ENCODE assay signal across 12 cellular contexts in genomic region chr15:70240082-70240481, GRCh38.
A peak's percentile ranks its signal among the peaks of the same experiment; 100 is the strongest.
DNase-seq lines count a peak whose midpoint lies in the region; ATAC-seq, FAIRE-seq and TF ChIP-seq lines count a peak whose summit lies in the region.
"Had no signal": no experiment of that assay in that cellular context is flagged by ENCODE, and none has a peak within 500 bp of the region (broad histone marks: within the 10 kb centered on the region; RNA-seq: fewer than 3 reads in every experiment).

No MANE protein-coding gene starts in this region.

- TF ChIP-seq RAD21 in GM12878 (IDR thresholded peaks at IDR 0.05; ENCODE audit: insufficient read depth, low read depth, low read length) = 0 out of 2 replicates have a peak, but pooled peaks have one; percentile 2

- no peak for TF ChIP-seq POLR2A in GM12878 (IDR thresholded peaks at IDR 0.05; ENCODE audit: low read depth, low read length)

- no peak overlapping the region for H3K4me3 ChIP-seq in GM12878
- H3K4me3 ChIP-seq: psoas muscle, upper lobe of right lung had no signal

- no peaks in the 10 kb centered on the region for H3K36me3 ChIP-seq in GM12878 (ENCODE audit: control insufficient read depth in 2 of 2, insufficient read depth in 2 of 2, low read length in 1 of 2)
- H3K36me3 ChIP-seq: upper lobe of right lung had no signal

- DNase-seq in GM18507 (ENCODE audit: extremely low spot score, insufficient read length, low read depth) (no peak), GM12878 (ENCODE audit: low read depth, low spot score) (peak; percentile 50), DMS153 (lab: John Stamatoyannopoulos, UW) (no peak), T-helper 2 cell (no peak), caudate nucleus (lab: John Stamatoyannopoulos, UW) (no peak)
- DNase-seq: activated naive CD4-positive, alpha-beta T cell treated with anti-CD3 and anti-CD28 coated beads, Interleukin-2, amount 10 ng/mL, durations not matched to agents 7 days and 5 days; NCI-H1417; psoas muscle; upper lobe of right lung had no signal

- SMC1A ChIA-PET in GM12878 (lab: Charles Lee; ENCODE audit: uncharacterized antibody, unreplicated experiment) = interaction anchor here (0.7 to 1.5 kb wide), 7 partner anchors 15 to 513 kb away, joined by 3 to 6 read pairs (median 3); no protein-coding TSS in a partner anchor

- H4K20me1 ChIP-seq in GM12878 (ENCODE audit: control insufficient read depth, insufficient read depth) = no peaks in the 10 kb centered on the region

- FAIRE-seq in GM18507 (lab: Jason Lieb, UNC) (peak; percentile 90), GM12878 (lab: Jason Lieb, UNC) (no peak)

- ATAC-seq in GM19463 (IDR thresholded peaks at IDR 0.05; ENCODE audit: unreplicated experiment) (peak; percentile 90), HG03039 (IDR thresholded peaks at IDR 0.05; ENCODE audit: unreplicated experiment) (peak; percentile 49), GM12878 (peak; percentile 95), HG03097 (IDR thresholded peaks at IDR 0.05; ENCODE audit: low FRiP score, unreplicated experiment) (no peak)
- ATAC-seq: psoas muscle, upper lobe of right lung had no signal

- no peak for TF ChIP-seq CTCF in GM12878 (IDR thresholded peaks at IDR 0.05 in 2 of 3, conservative IDR thresholded peaks at IDR 0.05 in 1 of 3; ENCODE audit: control insufficient read depth in 2 of 3, extremely low read depth in 1 of 3, insufficient read depth in 1 of 3, low read depth in 3 of 3, low read length in 3 of 3)

- no peaks in the 10 kb centered on the region for H3K9me3 ChIP-seq in GM12878 (replicated peaks; ENCODE audit: control insufficient read depth, insufficient read depth, low read length)
- H3K9me3 ChIP-seq: psoas muscle, upper lobe of right lung had no signal

- H3K4me2 ChIP-seq in GM12878 (ENCODE audit: control insufficient read depth, insufficient read depth) = peak overlapping the region; percentile 2; the same call in 1 of the 2 replicates

- CTCF ChIA-PET in GM12878 (lab: Yijun Ruan, JAX) = interaction anchor here (1.2 to 1.4 kb wide), 3 partner anchors 13 to 28 kb away, joined by 3 to 4 read pairs (median 3); no protein-coding TSS in a partner anchor

- RAD21 ChIA-PET in GM12878 (lab: Charles Lee; ENCODE audit: unreplicated experiment) = interaction anchor here (1.1 to 2.0 kb wide), 3 partner anchors 12 to 99 kb away, joined by 3 to 5 read pairs (median 3); no protein-coding TSS in a partner anchor

- intact Hi-C loops in GM12878 (cut with micrococcal nuclease; ENCODE audit: unreplicated experiment) = no loop called here

- peaks cover 20% of the 10 kb centered on the region for H3K4me1 ChIP-seq in GM12878 (ENCODE audit: control insufficient read depth, insufficient read depth, low read length)
- H3K4me1 ChIP-seq: psoas muscle, upper lobe of right lung had no signal

- no peak overlapping the region for H2AFZ ChIP-seq in GM12878 (ENCODE audit: control insufficient read depth, low read depth, low read length)

- no peaks in the 10 kb centered on the region; a peak in 1 of 4 replicates for H3K27me3 ChIP-seq in GM12878 (replicated peaks in 1 of 2; ENCODE audit: control insufficient read depth in 2 of 2, insufficient read depth in 2 of 2, low read length in 1 of 2)
- H3K27me3 ChIP-seq: upper lobe of right lung had no signal

- H3K79me2 ChIP-seq in GM12878 (ENCODE audit: control insufficient read depth, insufficient read depth, low read length) = no peaks in the 10 kb centered on the region

- WGBS in GM12878 (ENCODE audit: insufficient coverage, insufficient replicate concordance, low lambda C conversion rate, missing lambda C conversion rate) = 5% methylated on average over 4 of the region's 4 CpGs

- in situ Hi-C loops in GM12878 (cut with MboI) = no loop called here

- no peak for TF ChIP-seq EP300 in GM12878 (IDR thresholded peaks at IDR 0.05; ENCODE audit: borderline replicate concordance in 1 of 2, control insufficient read depth in 1 of 2, low read depth in 2 of 2, low read length in 2 of 2)

- POLR2A ChIA-PET in GM12878 (lab: Charles Lee) = no interaction called here

- H3K27ac ChIP-seq in GM12878 (ENCODE audit: control insufficient read depth, insufficient read depth) = no peak overlapping the region
- H3K27ac ChIP-seq in caudate nucleus (ENCODE audit: low read depth, low read length) = no peak overlapping the region
- H3K27ac ChIP-seq: psoas muscle, upper lobe of right lung had no signal

- no TSS peak for BruUV-seq in GM12878 (replicated peaks; lab: Mats Ljungman, UMichigan)

- H3K9ac ChIP-seq in GM12878 (ENCODE audit: control insufficient read depth, insufficient read depth, low read length) = no peak overlapping the region

TF ChIP-seq in GM12878, 131 proteins besides CTCF, POLR2A, EP300 and RAD21 (continues in another document):
- TF ChIP-seq NBN (IDR thresholded peaks at IDR 0.05) = 0 out of 2 replicates have a peak, but pooled peaks have one; percentile 42
- TF ChIP-seq ZNF384 (IDR thresholded peaks at IDR 0.05; ENCODE audit: borderline replicate concordance, low read depth, low read length) = no peak
- TF ChIP-seq TCF3 (IDR thresholded peaks at IDR 0.05; ENCODE audit: borderline replicate concordance, insufficient read depth, low read depth, low read length) = no peak
- TF ChIP-seq CEBPB (IDR thresholded peaks at IDR 0.05; ENCODE audit: borderline replicate concordance in 1 of 2, low read depth in 2 of 2, low read length in 2 of 2) = no peak
- TF ChIP-seq ATF2 (IDR thresholded peaks at IDR 0.05; ENCODE audit: low read length) = no peak
- peak; percentile 61; the same call in 1 of the 2 replicates for TF ChIP-seq TCF12 (IDR thresholded peaks at IDR 0.05; ENCODE audit: low read depth, low read length)
- TF ChIP-seq NFIC (IDR thresholded peaks at IDR 0.05; ENCODE audit: low read depth, low read length) = 0 out of 2 replicates have a peak, but pooled peaks have one; percentile 27
- TF ChIP-seq ZNF622 (IDR thresholded peaks at IDR 0.05) = no peak
- TF ChIP-seq E2F8 (IDR thresholded peaks at IDR 0.05; ENCODE audit: low read depth, partially characterized antibody) = no peak
- peak; percentile 40 for TF ChIP-seq MEF2B (IDR thresholded peaks at IDR 0.05; ENCODE audit: partially characterized antibody, poor library complexity, severe bottlenecking)
- TF ChIP-seq BCL3 (IDR thresholded peaks at IDR 0.05; ENCODE audit: borderline replicate concordance, insufficient read depth, low read depth, low read length, poor library complexity, severe bottlenecking) = peak; percentile 20
- peak; percentile 71 to 79; a peak in 3 of 4 replicates for TF ChIP-seq IKZF2 (IDR thresholded peaks at IDR 0.05)
